Comparison of ENCODE assay signal across 16 cellular contexts in genomic region chr22:21739828-21740377, GRCh38.
"Had no signal": no experiment of that assay in that cellular context is flagged by ENCODE, and none has a peak within 500 bp of the region (broad histone marks: within the 10 kb centered on the region; RNA-seq: fewer than 3 reads in every experiment).

No MANE protein-coding gene starts in this region.

- H3K27me3 Mint-ChIP-seq: memory B cell; stimulated activated memory B cell treated with anti-CD40 and anti-IgM and Interleukin-4, amounts not matched to agents 10 μg/mL and 1 μg/mL and 100 μg/mL, for 72 hours had no signal

- H3K27ac Mint-ChIP-seq: endodermal cell; memory B cell; mesothelial cell of epicardium; nephron; stimulated activated memory B cell treated with anti-CD40 and anti-IgM and Interleukin-4, amounts not matched to agents 10 μg/mL and 1 μg/mL and 100 μg/mL, for 72 hours; stimulated activated naive CD8-positive, alpha-beta T cell treated with anti-CD3 and anti-CD28 coated beads, Interleukin-15, Interleukin-2, amounts not matched to agents 100 ng/mL and 50 ng/mL, for 24 hours had no signal

- H3K4me3 ChIP-seq: coronary artery, left lung, lower lobe of right lung, spleen, tibial nerve had no signal

- H3K27me3 ChIP-seq: left lung, spleen, tibial nerve had no signal

- H3K4me1 Mint-ChIP-seq: endodermal cell had no signal

- H3K27ac ChIP-seq: coronary artery, left lung, lower lobe of right lung, spleen, tibial nerve had no signal

- DNase-seq: effector CD4-positive, alpha-beta T cell; endodermal cell; left lung; lower lobe of right lung; spleen; stimulated activated CD4-positive, alpha-beta T cell treated with anti-CD3 and anti-CD28 coated beads, Interleukin-15, amount 100 ng/mL, for 24 hours; stimulated activated CD4-positive, alpha-beta T cell treated with anti-CD3 and anti-CD28 coated beads, Interleukin-1b, Interleukin-23, amount 100 ng/mL, for 48 hours; stimulated activated CD4-positive, alpha-beta T cell treated with anti-CD3 and anti-CD28 coated beads, Interleukin-4, amount 100 ng/mL, for 24 hours had no signal

- ATAC-seq: left lung; lower lobe of right lung; sciatic nerve; stimulated activated memory B cell treated with anti-CD40 and anti-IgM and Interleukin-4, amounts not matched to agents 10 μg/mL and 1 μg/mL and 100 μg/mL, for 72 hours had no signal

- H3K36me3 Mint-ChIP-seq: memory B cell; mesothelial cell of epicardium; stimulated activated memory B cell treated with anti-CD40 and anti-IgM and Interleukin-4, amounts not matched to agents 10 μg/mL and 1 μg/mL and 100 μg/mL, for 72 hours had no signal

- H3K4me3 Mint-ChIP-seq: endodermal cell; memory B cell; mesothelial cell of epicardium; nephron; stimulated activated memory B cell treated with anti-CD40 and anti-IgM and Interleukin-4, amounts not matched to agents 10 μg/mL and 1 μg/mL and 100 μg/mL, for 72 hours; stimulated activated naive CD8-positive, alpha-beta T cell treated with anti-CD3 and anti-CD28 coated beads, Interleukin-15, Interleukin-2, amounts not matched to agents 100 ng/mL and 50 ng/mL, for 24 hours had no signal

- H3K9me3 Mint-ChIP-seq: endodermal cell; memory B cell; mesothelial cell of epicardium; nephron; stimulated activated memory B cell treated with anti-CD40 and anti-IgM and Interleukin-4, amounts not matched to agents 10 μg/mL and 1 μg/mL and 100 μg/mL, for 72 hours; stimulated activated naive CD8-positive, alpha-beta T cell treated with anti-CD3 and anti-CD28 coated beads, Interleukin-15, Interleukin-2, amounts not matched to agents 100 ng/mL and 50 ng/mL, for 24 hours had no signal

- H3K9me3 ChIP-seq: left lung, lower lobe of right lung, spleen, tibial nerve had no signal

- H3K36me3 ChIP-seq: left lung, lower lobe of right lung, spleen, tibial nerve had no signal
